ENCODE assay signal across 8 cellular contexts in genomic region chr5:132961887-132962286, GRCh38. TPM values are rescaled to one million over a fixed set of nuclear protein-coding genes. Genes with fewer than 3 reads are reported as not detected.
DNase-seq lines count a peak whose midpoint lies in the region; ATAC-seq and TF ChIP-seq lines count a peak whose summit lies in the region.

No MANE protein-coding gene starts in this region.

- H3K9ac ChIP-seq in mammary epithelial cell (ENCODE audit: insufficient read depth, low read length) (peak overlapping the region; percentile 100), mesendoderm (ENCODE audit: low read length) (peak overlapping the region; percentile 99)

- H4K5ac ChIP-seq in mesendoderm (ENCODE audit: low read length), result no peak overlapping the region

- no peaks in the 10 kb centered on the region for H4K20me1 ChIP-seq in mammary epithelial cell (ENCODE audit: insufficient read depth, low read length)

- dilution Hi-C loops in mammary epithelial cell (cut with HindIII; ENCODE audit: low sequenced_read_pairs), result loop anchor here (5.0 kb wide), 2 partner anchors 35 to 90 kb away; partner anchors contain the start of gene HSPA4

- H3K18ac ChIP-seq in mesendoderm (ENCODE audit: low read length), result peak overlapping the region; percentile 16

- DNase-seq in BE2C (no peak), mammary epithelial cell (peak; percentile 52), mesendoderm (no peak), NCI-H1105 treated with DMSO at 0.1 percent for 48 hours (lab: John Stamatoyannopoulos, UW) (no peak), epidermal melanocyte (ENCODE audit: insufficient read length, low spot score) (no peak)
- DNase-seq in Jurkat, Clone E6-1 (ENCODE audit: low read depth, low spot score), result no peak

- H2BK15ac ChIP-seq in mesendoderm (replicated peaks; ENCODE audit: low read depth), result no peak overlapping the region

- TF ChIP-seq CTCF in BE2C (IDR thresholded peaks at IDR 0.05; ENCODE audit: low read depth, low read length), result no peak
- TF ChIP-seq CTCF in mammary epithelial cell (conservative IDR thresholded peaks at IDR 0.05 in 1 of 2, IDR thresholded peaks at IDR 0.05 in 1 of 2; ENCODE audit: extremely low read depth in 1 of 2, insufficient read depth in 1 of 2, low read depth in 1 of 2, low read length in 2 of 2), result no peak

- ATAC-seq in GM18873 (IDR thresholded peaks at IDR 0.05; ENCODE audit: low FRiP score, unreplicated experiment), result no peak
- no peak for ATAC-seq in HG03354 (IDR thresholded peaks at IDR 0.05; ENCODE audit: poor library complexity, severe bottlenecking, unreplicated experiment)

- WGBS in mammary epithelial cell (ENCODE audit: low coverage, missing lambda C conversion rate), result 4% methylated on average over 5 of the region's 5 CpGs
- WGBS in mesendoderm (ENCODE audit: extremely low coverage, insufficient coverage, low lambda C conversion rate), result no CpG with 5 or more reads among the region's 5 CpGs

- no peak overlapping the region for H4K8ac ChIP-seq in mesendoderm (ENCODE audit: low read depth, low read length)

- H2BK120ac ChIP-seq in mesendoderm (ENCODE audit: low read depth, low read length), result no peak overlapping the region

- no peaks in the 10 kb centered on the region for H3K27me3 ChIP-seq in BE2C
- H3K27me3 ChIP-seq in mammary epithelial cell (ENCODE audit: insufficient read depth, low read length), result no peaks in the 10 kb centered on the region
- H3K27me3 ChIP-seq in mesendoderm (ENCODE audit: insufficient read depth, low read length, poor library complexity), result no peaks in the 10 kb centered on the region

- H2AK5ac ChIP-seq in mesendoderm (ENCODE audit: low read length), result no peak overlapping the region

- no peaks in the 10 kb centered on the region for H3K79me1 ChIP-seq in mesendoderm (ENCODE audit: low read length)

- no TSS peak for BruUV-seq in mammary epithelial cell (replicated peaks; lab: Mats Ljungman, UMichigan)

- peak overlapping the region; percentile 93 for H2AFZ ChIP-seq in mammary epithelial cell (ENCODE audit: low read depth, low read length)

- no peak overlapping the region for H3K23ac ChIP-seq in mesendoderm (ENCODE audit: low read length)

- H3K27ac ChIP-seq in mammary epithelial cell (ENCODE audit: insufficient read depth, low read depth, low read length), result peak overlapping the region; percentile 99
- no peak overlapping the region for H3K27ac ChIP-seq in mesendoderm (ENCODE audit: low read depth, low read length)

- H3K36me3 ChIP-seq in BE2C, result peaks cover 5% of the 10 kb centered on the region
- H3K36me3 ChIP-seq in mammary epithelial cell (ENCODE audit: insufficient read depth, low read length), result no peaks in the 10 kb centered on the region
- no peaks in the 10 kb centered on the region for H3K36me3 ChIP-seq in mesendoderm (ENCODE audit: control insufficient read depth, insufficient read depth, low read length)

- no peaks in the 10 kb centered on the region for H3K4me1 ChIP-seq in BE2C
- peaks cover 6% of the 10 kb centered on the region for H3K4me1 ChIP-seq in mammary epithelial cell (ENCODE audit: insufficient read depth, low read length)
- H3K4me1 ChIP-seq in mesendoderm (ENCODE audit: control insufficient read depth, low read depth, low read length), result no peaks in the 10 kb centered on the region

- CTCF ChIA-PET in mammary epithelial cell (lab: Charles Lee; ENCODE audit: low non-redundant PET), result no interaction called here

- H2BK5ac ChIP-seq in mesendoderm (ENCODE audit: low read length), result no peak overlapping the region

- in situ Hi-C loops in mammary epithelial cell (cut with MboI; ENCODE audit: low sequenced_read_pairs in 2 of 2), result loop anchor here in 1 of 2 donors (5.0 kb wide), 1 partner anchor 90 kb away; the partner anchor contains the start of gene HSPA4

- intact Hi-C loops in mammary epithelial cell (cut with micrococcal nuclease), result no loop called here

- H3K56ac ChIP-seq in mesendoderm (ENCODE audit: low read length), result peak overlapping the region; percentile 99

- H3K4ac ChIP-seq in mesendoderm (ENCODE audit: low read depth, low read length), result no peak overlapping the region

- H3K79me2 ChIP-seq in mammary epithelial cell (ENCODE audit: insufficient read depth, low read length), result peaks cover 65% of the 10 kb centered on the region
- H3K79me2 ChIP-seq in mesendoderm (ENCODE audit: control insufficient read depth, insufficient read depth, low read length), result peaks cover 49% of the 10 kb centered on the region

- no peaks in the 10 kb centered on the region for H3K9me3 ChIP-seq in BE2C
- H3K9me3 ChIP-seq in mammary epithelial cell (replicated peaks; ENCODE audit: insufficient read depth, low read length), result no peaks in the 10 kb centered on the region

- H3K4me2 ChIP-seq in mammary epithelial cell (ENCODE audit: insufficient read depth, low read depth, low read length) (peak overlapping the region; percentile 94), mesendoderm (ENCODE audit: low read length) (peak overlapping the region; percentile 85)

- H3K4me3 ChIP-seq in BE2C (ENCODE audit: low read depth, low read length) (peak overlapping the region; percentile 87), mammary epithelial cell (replicated peaks in 1 of 3; ENCODE audit: insufficient read depth in 1 of 3, low read depth in 2 of 3, low read length in 3 of 3) (peak overlapping the region; percentile 81 to 100 (median 96)), mesendoderm (ENCODE audit: low read length) (peak overlapping the region; percentile 99)
- H3K4me3 ChIP-seq in Jurkat, Clone E6-1 (ENCODE audit: low read length), result peak overlapping the region; percentile 59

RNA-seq across cellular contexts. Expression of gene AFF4, which starts 1.5 kb away (rescaled TPM):
- polyA plus RNA-seq in BE2C (2012; ENCODE audit: insufficient read depth, insufficient read length, low read depth), result 29.3 TPM
- polyA plus RNA-seq in Jurkat, Clone E6-1 (2012; ENCODE audit: insufficient read depth, insufficient read length), result 15.9 TPM
- 100 to 1,000 TPM; 107 to 115 TPM for total RNA-seq in mammary epithelial cell
- 46.4 TPM for polyA plus RNA-seq in mammary epithelial cell
- 118 TPM for polyA minus RNA-seq in mammary epithelial cell
- polyA plus RNA-seq in mesendoderm (2013, experiment 1 of 2), result 41.6 TPM
- 40.5 TPM for polyA plus RNA-seq in mesendoderm (2013, experiment 2 of 2)
